Comparison of ENCODE assay signal across 1 cellular context in the genomic region with DNA sequence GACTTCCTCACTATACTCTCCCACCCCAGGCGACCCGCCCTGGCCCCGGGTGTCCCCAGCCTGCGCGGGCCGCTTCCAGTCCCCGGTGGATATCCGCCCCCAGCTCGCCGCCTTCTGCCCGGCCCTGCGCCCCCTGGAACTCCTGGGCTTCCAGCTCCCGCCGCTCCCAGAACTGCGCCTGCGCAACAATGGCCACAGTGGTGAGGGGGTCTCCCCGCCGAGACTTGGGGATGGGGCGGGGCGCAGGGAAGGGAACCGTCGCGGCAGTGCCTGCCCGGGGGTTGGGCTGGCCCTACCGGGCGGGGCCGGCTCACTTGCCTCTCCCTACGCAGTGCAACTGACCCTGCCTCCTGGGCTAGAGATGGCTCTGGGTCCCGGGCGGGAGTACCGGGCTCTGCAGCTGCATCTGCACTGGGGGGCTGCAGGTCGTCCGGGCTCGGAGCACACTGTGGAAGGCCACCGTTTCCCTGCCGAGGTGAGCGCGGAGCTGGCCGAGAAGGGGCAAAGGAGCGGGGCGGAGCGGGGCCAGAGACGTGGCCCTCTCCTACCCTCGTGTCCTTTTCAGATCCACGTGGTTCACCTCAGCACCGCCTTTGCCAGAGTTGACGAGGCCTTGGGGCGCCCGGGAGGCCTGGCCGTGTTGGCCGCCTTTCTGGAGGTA.
TF ChIP-seq lines count a peak whose summit lies in the region.

No MANE protein-coding gene starts in this region.

TF ChIP-seq in liver, 16 proteins besides CTCF, POLR2A, EP300 and RAD21 (continued from another document):
- TF ChIP-seq TAF1 (conservative IDR thresholded peaks at IDR 0.05): no peak
- TF ChIP-seq, protein P1, sequence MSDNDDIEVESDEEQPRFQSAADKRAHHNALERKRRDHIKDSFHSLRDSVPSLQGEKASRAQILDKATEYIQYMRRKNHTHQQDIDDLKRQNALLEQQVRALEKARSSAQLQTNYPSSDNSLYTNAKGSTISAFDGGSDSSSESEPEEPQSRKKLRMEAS (IDR thresholded peaks at IDR 0.05): no peak
